In genomic region chr10:121222842-121223241, GRCh38 we compare ENCODE assay signal across 28 cellular contexts.
"Had no signal": no experiment of that assay in that cellular context is flagged by ENCODE, and none has a peak within 500 bp of the region (broad histone marks: within the 10 kb centered on the region; RNA-seq: fewer than 3 reads in every experiment).

No MANE protein-coding gene starts in this region.

- H3K9me3 Mint-ChIP-seq: dendritic cell treated with granulocyte-macrophage colony-stimulating factor and Interleukin-4, amounts not matched to agents 40 ng/mL and 50 ng/mL, for 4 days; endodermal cell had no signal

- H3K4me3 Mint-ChIP-seq: dendritic cell treated with granulocyte-macrophage colony-stimulating factor and Interleukin-4, amounts not matched to agents 40 ng/mL and 50 ng/mL, for 4 days; effector memory CD8-positive, alpha-beta T cell; endodermal cell had no signal

- H3K4me2 ChIP-seq: hepatocyte had no signal

- H3K27ac ChIP-seq: colonic mucosa, coronary artery, dorsolateral prefrontal cortex, epithelial cell of prostate, esophagus muscularis mucosa, esophagus squamous epithelium, foreskin keratinocyte, gastrocnemius medialis, gastroesophageal sphincter, heart left ventricle, heart right ventricle, hepatocyte had no signal

- H3K36me3 ChIP-seq: colonic mucosa, esophagus muscularis mucosa, esophagus squamous epithelium, gastrocnemius medialis, gastroesophageal sphincter, heart left ventricle, heart right ventricle had no signal

- H2AFZ ChIP-seq: hepatocyte had no signal

- DNase-seq: colonic mucosa; cortex of kidney; dermis blood vessel endothelial cell; dorsolateral prefrontal cortex; effector CD4-positive, alpha-beta T cell; effector CD8-positive, alpha-beta T cell; effector memory CD4-positive, alpha-beta T cell; effector memory CD8-positive, alpha-beta T cell; endodermal cell; erythroblast; esophagus squamous epithelium; foreskin fibroblast; foreskin keratinocyte; foreskin melanocyte; gastrocnemius medialis; head of caudate nucleus; heart left ventricle; heart right ventricle had no signal

- FAIRE-seq: colon, endometrium, endothelial cell of umbilical vein, frontal cortex had no signal

- H3K79me2 ChIP-seq: hepatocyte had no signal

- H3K27me3 ChIP-seq: colonic mucosa, dorsolateral prefrontal cortex, esophagus muscularis mucosa, esophagus squamous epithelium, foreskin keratinocyte, gastrocnemius medialis, gastroesophageal sphincter, hepatocyte had no signal

- H3K4me1 ChIP-seq: colonic mucosa, esophagus muscularis mucosa, esophagus squamous epithelium, foreskin keratinocyte, gastrocnemius medialis, gastroesophageal sphincter, heart left ventricle, heart right ventricle had no signal

- H3K27me3 Mint-ChIP-seq: dendritic cell treated with granulocyte-macrophage colony-stimulating factor and Interleukin-4, amounts not matched to agents 40 ng/mL and 50 ng/mL, for 4 days; effector memory CD8-positive, alpha-beta T cell had no signal

- ATAC-seq: effector memory CD8-positive, alpha-beta T cell; foreskin keratinocyte; gastrocnemius medialis; gastroesophageal sphincter; heart left ventricle; heart right ventricle had no signal

- H3K4me3 ChIP-seq: colonic mucosa, coronary artery, dorsolateral prefrontal cortex, esophagus muscularis mucosa, esophagus squamous epithelium, gastrocnemius medialis, gastroesophageal sphincter, heart left ventricle, heart right ventricle, hepatocyte had no signal

- H3K27ac Mint-ChIP-seq: dendritic cell treated with granulocyte-macrophage colony-stimulating factor and Interleukin-4, amounts not matched to agents 40 ng/mL and 50 ng/mL, for 4 days; effector memory CD8-positive, alpha-beta T cell; endodermal cell had no signal

- H3K9me3 ChIP-seq: colonic mucosa, esophagus muscularis mucosa, esophagus squamous epithelium, gastrocnemius medialis, gastroesophageal sphincter, heart left ventricle, heart right ventricle had no signal
